1 cellular context compared by ENCODE assay signal in genomic region chr22:30425616-30426394, GRCh38.
A peak's percentile ranks its signal among the peaks of the same experiment; 100 is the strongest.
TF ChIP-seq lines count a peak whose summit lies in the region.

MTFP1 (plus strand) TSS chr22:30425768; CDS start chr22:30425880, 112 bp downstream.

TF ChIP-seq in HEK293, 187 proteins besides CTCF, POLR2A, EP300 and RAD21 (continued from another document and continues in another):
- TF ChIP-seq, protein P1, sequence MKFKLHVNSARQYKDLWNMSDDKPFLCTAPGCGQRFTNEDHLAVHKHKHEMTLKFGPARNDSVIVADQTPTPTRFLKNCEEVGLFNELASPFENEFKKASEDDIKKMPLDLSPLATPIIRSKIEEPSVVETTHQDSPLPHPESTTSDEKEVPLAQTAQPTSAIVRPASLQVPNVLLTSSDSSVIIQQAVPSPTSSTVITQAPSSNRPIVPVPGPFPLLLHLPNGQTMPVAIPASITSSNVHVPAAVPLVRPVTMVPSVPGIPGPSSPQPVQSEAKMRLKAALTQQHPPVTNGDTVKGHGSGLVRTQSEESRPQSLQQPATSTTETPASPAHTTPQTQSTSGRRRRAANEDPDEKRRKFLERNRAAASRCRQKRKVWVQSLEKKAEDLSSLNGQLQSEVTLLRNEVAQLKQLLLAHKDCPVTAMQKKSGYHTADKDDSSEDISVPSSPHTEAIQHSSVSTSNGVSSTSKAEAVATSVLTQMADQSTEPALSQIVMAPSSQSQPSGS (tag by site-specific recombination; IDR thresholded peaks at IDR 0.05; ENCODE audit: low read depth) = no peak
- no peak for TF ChIP-seq ZNF121 (tag by site-specific recombination; IDR thresholded peaks at IDR 0.05)
- TF ChIP-seq ZNF623 (tag by site-specific recombination; IDR thresholded peaks at IDR 0.05) = no peak
- no peak for TF ChIP-seq ZNF639 (tag by site-specific recombination; IDR thresholded peaks at IDR 0.05)
- TF ChIP-seq ZNF394 (tag by site-specific recombination; IDR thresholded peaks at IDR 0.05; ENCODE audit: borderline replicate concordance) = peak; percentile 46; the same call in 1 of the 2 replicates
- no peak for TF ChIP-seq ZNF26 (tag by site-specific recombination; IDR thresholded peaks at IDR 0.05)
- no peak for TF ChIP-seq HOXA7 (CRISPR knock-in tag; IDR thresholded peaks at IDR 0.05; ENCODE audit: borderline replicate concordance)
- peak; percentile 50; the same call in 1 of the 2 replicates for TF ChIP-seq ZNF10 (tag by site-specific recombination; IDR thresholded peaks at IDR 0.05)
- no peak for TF ChIP-seq ZNF202 (tag by site-specific recombination; IDR thresholded peaks at IDR 0.05; ENCODE audit: borderline replicate concordance)
- TF ChIP-seq ZEB2 (tag by site-specific recombination; IDR thresholded peaks at IDR 0.05) = peak; percentile 77; the same call in 1 of the 2 replicates
- TF ChIP-seq GLIS1 (tag by site-specific recombination; IDR thresholded peaks at IDR 0.05) = peak; percentile 5; the same call in 1 of the 2 replicates
- TF ChIP-seq GLI2 (tag by site-specific recombination; IDR thresholded peaks at IDR 0.05; ENCODE audit: borderline replicate concordance, low read depth) = no peak
- TF ChIP-seq ZNF24 (tag by site-specific recombination; IDR thresholded peaks at IDR 0.05) = no peak
- TF ChIP-seq KLF1 (tag by site-specific recombination; IDR thresholded peaks at IDR 0.05) = no peak
- no peak for TF ChIP-seq ZNF426 (tag by site-specific recombination; IDR thresholded peaks at IDR 0.05)
- TF ChIP-seq ZBTB7A (tag by site-specific recombination; IDR thresholded peaks at IDR 0.05; ENCODE audit: low read depth) = peak; percentile 33; the same call in 1 of the 2 replicates
- TF ChIP-seq SP7 (tag by site-specific recombination; IDR thresholded peaks at IDR 0.05) = 0 out of 2 replicates have a peak, but pooled peaks have one; percentile 41
- no peak for TF ChIP-seq PBX3 (CRISPR knock-in tag; IDR thresholded peaks at IDR 0.05)
- no peak for TF ChIP-seq ZNF621 (tag by site-specific recombination; IDR thresholded peaks at IDR 0.05)
- TF ChIP-seq, protein P2, sequence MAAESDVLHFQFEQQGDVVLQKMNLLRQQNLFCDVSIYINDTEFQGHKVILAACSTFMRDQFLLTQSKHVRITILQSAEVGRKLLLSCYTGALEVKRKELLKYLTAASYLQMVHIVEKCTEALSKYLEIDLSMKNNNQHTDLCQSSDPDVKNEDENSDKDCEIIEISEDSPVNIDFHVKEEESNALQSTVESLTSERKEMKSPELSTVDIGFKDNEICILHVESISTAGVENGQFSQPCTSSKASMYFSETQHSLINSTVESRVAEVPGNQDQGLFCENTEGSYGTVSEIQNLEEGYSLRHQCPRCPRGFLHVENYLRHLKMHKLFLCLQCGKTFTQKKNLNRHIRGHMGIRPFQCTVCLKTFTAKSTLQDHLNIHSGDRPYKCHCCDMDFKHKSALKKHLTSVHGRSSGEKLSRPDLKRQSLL (tag by site-specific recombination; IDR thresholded peaks at IDR 0.05) = no peak
- no peak for TF ChIP-seq ZNF19 (tag by site-specific recombination; IDR thresholded peaks at IDR 0.05; ENCODE audit: low read depth)
- TF ChIP-seq ZNF404 (tag by site-specific recombination; IDR thresholded peaks at IDR 0.05) = no peak
- TF ChIP-seq ZNF629 (tag by site-specific recombination; IDR thresholded peaks at IDR 0.05) = no peak; the same call in 1 of the 2 replicates
- TF ChIP-seq ZNF302 (tag by site-specific recombination; IDR thresholded peaks at IDR 0.05; ENCODE audit: low read depth) = no peak
- no peak for TF ChIP-seq ZNF776 (tag by site-specific recombination; IDR thresholded peaks at IDR 0.05; ENCODE audit: borderline replicate concordance)
- TF ChIP-seq ZNF549 (tag by site-specific recombination; IDR thresholded peaks at IDR 0.05) = no peak
- no peak for TF ChIP-seq ZNF18 (tag by site-specific recombination; IDR thresholded peaks at IDR 0.05)
- TF ChIP-seq ZNF391 (tag by site-specific recombination; IDR thresholded peaks at IDR 0.05; ENCODE audit: borderline replicate concordance, low read depth) = no peak
- TF ChIP-seq ZNF292 (tag by site-specific recombination; IDR thresholded peaks at IDR 0.05; ENCODE audit: borderline replicate concordance, low read depth) = no peak
- TF ChIP-seq ZNF600 (tag by site-specific recombination; IDR thresholded peaks at IDR 0.05) = 0 out of 2 replicates have a peak, but pooled peaks have one; percentile 27
- no peak for TF ChIP-seq YY1 (tag by site-specific recombination; IDR thresholded peaks at IDR 0.05)
- TF ChIP-seq ZNF16 (tag by site-specific recombination; IDR thresholded peaks at IDR 0.05; ENCODE audit: low read depth) = no peak
- TF ChIP-seq ZNF132 (tag by site-specific recombination; IDR thresholded peaks at IDR 0.05; ENCODE audit: borderline replicate concordance) = no peak
- TF ChIP-seq KLF8 (tag by site-specific recombination; IDR thresholded peaks at IDR 0.05) = no peak; the same call in 1 of the 2 replicates
- no peak for TF ChIP-seq ZNF510 (tag by site-specific recombination; IDR thresholded peaks at IDR 0.05; ENCODE audit: insufficient replicate concordance)
- TF ChIP-seq, protein P3, sequence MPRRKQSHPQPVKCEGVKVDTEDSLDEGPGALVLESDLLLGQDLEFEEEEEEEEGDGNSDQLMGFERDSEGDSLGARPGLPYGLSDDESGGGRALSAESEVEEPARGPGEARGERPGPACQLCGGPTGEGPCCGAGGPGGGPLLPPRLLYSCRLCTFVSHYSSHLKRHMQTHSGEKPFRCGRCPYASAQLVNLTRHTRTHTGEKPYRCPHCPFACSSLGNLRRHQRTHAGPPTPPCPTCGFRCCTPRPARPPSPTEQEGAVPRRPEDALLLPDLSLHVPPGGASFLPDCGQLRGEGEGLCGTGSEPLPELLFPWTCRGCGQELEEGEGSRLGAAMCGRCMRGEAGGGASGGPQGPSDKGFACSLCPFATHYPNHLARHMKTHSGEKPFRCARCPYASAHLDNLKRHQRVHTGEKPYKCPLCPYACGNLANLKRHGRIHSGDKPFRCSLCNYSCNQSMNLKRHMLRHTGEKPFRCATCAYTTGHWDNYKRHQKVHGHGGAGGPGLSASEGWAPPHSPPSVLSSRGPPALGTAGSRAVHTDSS (tag by site-specific recombination; IDR thresholded peaks at IDR 0.05) = no peak
- TF ChIP-seq ZNF585B (tag by site-specific recombination; IDR thresholded peaks at IDR 0.05) = no peak
- TF ChIP-seq ZNF560 (tag by site-specific recombination; IDR thresholded peaks at IDR 0.05; ENCODE audit: borderline replicate concordance) = no peak
- TF ChIP-seq ZNF335 (tag by site-specific recombination; conservative IDR thresholded peaks at IDR 0.05) = peak; percentile 94
- TF ChIP-seq, protein P4, sequence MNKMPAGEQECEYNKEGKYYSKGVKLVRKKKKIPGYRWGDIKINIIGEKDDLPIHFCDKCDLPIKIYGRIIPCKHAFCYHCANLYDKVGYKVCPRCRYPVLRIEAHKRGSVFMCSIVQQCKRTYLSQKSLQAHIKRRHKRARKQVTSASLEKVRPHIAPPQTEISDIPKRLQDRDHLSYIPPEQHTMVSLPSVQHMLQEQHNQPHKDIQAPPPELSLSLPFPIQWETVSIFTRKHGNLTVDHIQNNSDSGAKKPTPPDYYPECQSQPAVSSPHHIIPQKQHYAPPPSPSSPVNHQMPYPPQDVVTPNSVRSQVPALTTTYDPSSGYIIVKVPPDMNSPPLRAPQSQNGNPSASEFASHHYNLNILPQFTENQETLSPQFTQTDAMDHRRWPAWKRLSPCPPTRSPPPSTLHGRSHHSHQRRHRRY (tag by site-specific recombination; IDR thresholded peaks at IDR 0.05) = no peak
- TF ChIP-seq ZNF747 (tag by site-specific recombination; IDR thresholded peaks at IDR 0.05) = no peak
- no peak; the same call in 1 of the 2 replicates for TF ChIP-seq ZNF324 (tag by site-specific recombination; IDR thresholded peaks at IDR 0.05)
- TF ChIP-seq ZNF248 (tag by site-specific recombination; IDR thresholded peaks at IDR 0.05) = no peak
- TF ChIP-seq ZNF544 (tag by site-specific recombination; IDR thresholded peaks at IDR 0.05) = no peak
- peak; percentile 57; the same call in 1 of the 2 replicates for TF ChIP-seq ZFP37 (tag by site-specific recombination; IDR thresholded peaks at IDR 0.05)
- no peak for TF ChIP-seq ZNF223 (tag by site-specific recombination; IDR thresholded peaks at IDR 0.05)
- TF ChIP-seq ZNF37A (tag by site-specific recombination; IDR thresholded peaks at IDR 0.05) = no peak
- TF ChIP-seq ZNF112 (tag by site-specific recombination; IDR thresholded peaks at IDR 0.05) = no peak
- TF ChIP-seq ZNF138 (tag by site-specific recombination; IDR thresholded peaks at IDR 0.05; ENCODE audit: borderline replicate concordance) = no peak
- no peak for TF ChIP-seq HOXD13 (CRISPR knock-in tag; IDR thresholded peaks at IDR 0.05; ENCODE audit: borderline replicate concordance)
- no peak for TF ChIP-seq ZBTB49 (tag by site-specific recombination; IDR thresholded peaks at IDR 0.05; ENCODE audit: low read depth)
- no peak for TF ChIP-seq OVOL3 (tag by site-specific recombination; IDR thresholded peaks at IDR 0.05)
- TF ChIP-seq ZNF311 (tag by site-specific recombination; IDR thresholded peaks at IDR 0.05; ENCODE audit: borderline replicate concordance) = no peak
- no peak for TF ChIP-seq ZNF830 (tag by site-specific recombination; IDR thresholded peaks at IDR 0.05; ENCODE audit: low read depth)
- no peak for TF ChIP-seq IKZF3 (tag by site-specific recombination; IDR thresholded peaks at IDR 0.05)
- TF ChIP-seq, protein P5, sequence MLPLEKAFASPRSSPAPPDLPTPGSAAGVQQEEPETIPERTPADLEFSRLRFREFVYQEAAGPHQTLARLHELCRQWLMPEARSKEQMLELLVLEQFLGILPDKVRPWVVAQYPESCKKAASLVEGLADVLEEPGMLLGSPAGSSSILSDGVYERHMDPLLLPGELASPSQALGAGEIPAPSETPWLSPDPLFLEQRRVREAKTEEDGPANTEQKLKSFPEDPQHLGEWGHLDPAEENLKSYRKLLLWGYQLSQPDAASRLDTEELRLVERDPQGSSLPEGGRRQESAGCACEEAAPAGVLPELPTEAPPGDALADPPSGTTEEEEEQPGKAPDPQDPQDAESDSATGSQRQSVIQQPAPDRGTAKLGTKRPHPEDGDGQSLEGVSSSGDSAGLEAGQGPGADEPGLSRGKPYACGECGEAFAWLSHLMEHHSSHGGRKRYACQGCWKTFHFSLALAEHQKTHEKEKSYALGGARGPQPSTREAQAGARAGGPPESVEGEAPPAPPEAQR (tag by site-specific recombination; IDR thresholded peaks at IDR 0.05) = no peak
- TF ChIP-seq ZFP69B (tag by site-specific recombination; IDR thresholded peaks at IDR 0.05) = peak; percentile 43; the same call in 1 of the 2 replicates
- TF ChIP-seq SP2 (tag by site-specific recombination; IDR thresholded peaks at IDR 0.05) = peak; percentile 52
- TF ChIP-seq OSR2 (tag by site-specific recombination; IDR thresholded peaks at IDR 0.05) = no peak
